Comparison of ENCODE assay signal across 8 cellular contexts in genomic region chr2:216015722-216016464, GRCh38. TPM values are rescaled to one million over a fixed set of nuclear protein-coding genes. Genes with fewer than 3 reads are reported as not detected.
A peak's percentile ranks its signal among the peaks of the same experiment; 100 is the strongest.
DNase-seq lines count a peak whose midpoint lies in the region; ATAC-seq and TF ChIP-seq lines count a peak whose summit lies in the region.

No MANE protein-coding gene starts in this region.

- peaks cover 0 to 2% of the 10 kb centered on the region in 2 experiments for H3K9me3 ChIP-seq in CD4-positive, CD25-positive, alpha-beta regulatory T cell (ENCODE audit: control insufficient read depth in 2 of 2, low read length in 2 of 2)

- no peaks in the 10 kb centered on the region for H3K27me3 ChIP-seq in CD4-positive, CD25-positive, alpha-beta regulatory T cell (ENCODE audit: control insufficient read depth, insufficient read depth, low read length)

- H3K4me3 Mint-ChIP-seq in CD4-positive, CD25-positive, alpha-beta regulatory T cell: peak overlapping the region; percentile 29 to 76 (median 64)
- H3K4me3 Mint-ChIP-seq in memory B cell: peak overlapping the region; percentile 35
- no peak overlapping the region for H3K4me3 Mint-ChIP-seq in chondrocyte (ENCODE audit: unreplicated experiment)

- H3K36me3 Mint-ChIP-seq in CD4-positive, CD25-positive, alpha-beta regulatory T cell: peaks cover 13% of the 10 kb centered on the region
- H3K36me3 Mint-ChIP-seq in memory B cell (peaks cover 6% of the 10 kb centered on the region), chondrocyte (ENCODE audit: low read depth) (no peaks in the 10 kb centered on the region)

- peak; percentile 81 for ATAC-seq in CD4-positive, CD25-positive, alpha-beta regulatory T cell (ENCODE audit: low read depth in 2 of 2)
- ATAC-seq in HG03159 (IDR thresholded peaks at IDR 0.05; ENCODE audit: unreplicated experiment): peak; percentile 88
- ATAC-seq in memory B cell (ENCODE audit: low read depth): peak; percentile 76

- H3K36me3 ChIP-seq in CD4-positive, CD25-positive, alpha-beta regulatory T cell (ENCODE audit: control insufficient read depth, insufficient read depth, low read length): no peaks in the 10 kb centered on the region

- no peak for TF ChIP-seq CTCF in chondrocyte (IDR thresholded peaks at IDR 0.05)

- peak overlapping the region; percentile 29 for H3K4me3 ChIP-seq in CD4-positive, CD25-positive, alpha-beta regulatory T cell (ENCODE audit: low read depth, low read length)

- peaks cover 36 to 60% (median 54%) of the 10 kb centered on the region in 4 donors for H3K4me1 Mint-ChIP-seq in CD4-positive, CD25-positive, alpha-beta regulatory T cell
- H3K4me1 Mint-ChIP-seq in memory B cell (peaks cover 41% of the 10 kb centered on the region), chondrocyte (ENCODE audit: low read depth) (peaks cover 13% of the 10 kb centered on the region)

- H3K9me3 Mint-ChIP-seq in CD4-positive, CD25-positive, alpha-beta regulatory T cell: peaks cover 0 to 7% (median 0%) of the 10 kb centered on the region in 7 donors
- H3K9me3 Mint-ChIP-seq in memory B cell (peaks cover 2% of the 10 kb centered on the region), chondrocyte (ENCODE audit: low read depth) (no peaks in the 10 kb centered on the region)

- peaks cover 29% of the 10 kb centered on the region for H3K4me1 ChIP-seq in CD4-positive, CD25-positive, alpha-beta regulatory T cell (ENCODE audit: control insufficient read depth, insufficient read depth, low read length, poor library complexity, severe bottlenecking)

- peak overlapping the region; percentile 90 to 96 (median 93) for H3K27ac Mint-ChIP-seq in CD4-positive, CD25-positive, alpha-beta regulatory T cell
- H3K27ac Mint-ChIP-seq in memory B cell (peak overlapping the region; percentile 89), chondrocyte (ENCODE audit: unreplicated experiment) (no peak overlapping the region)

- peak overlapping the region; percentile 68 for H3K27ac ChIP-seq in CD4-positive, CD25-positive, alpha-beta regulatory T cell (ENCODE audit: insufficient read depth, low read length, poor library complexity, severe bottlenecking)

- DNase-seq in CD4-positive, CD25-positive, alpha-beta regulatory T cell: peak; percentile 14 to 88 (median 62)
- DNase-seq in GM19238 (ENCODE audit: insufficient read length, low spot score): peak; percentile 72
- peak in 4 of 5 donors; percentile 21 to 89 (median 36) for DNase-seq in T-helper 1 cell
- DNase-seq in memory B cell (ENCODE audit: low spot score in 2 of 2): peak in 1 of 2 donors; percentile 37
- DNase-seq in SIG-M5 (lab: John Stamatoyannopoulos, UW): no peak
- no peak for DNase-seq in chondrocyte (ENCODE audit: low spot score)
- DNase-seq in superior temporal gyrus (ENCODE audit: extremely low spot score): no peak

- H3K27me3 Mint-ChIP-seq in CD4-positive, CD25-positive, alpha-beta regulatory T cell: no peaks in the 10 kb centered on the region
- H3K27me3 Mint-ChIP-seq in memory B cell: no peaks in the 10 kb centered on the region
- no peaks in the 10 kb centered on the region for H3K27me3 Mint-ChIP-seq in chondrocyte (ENCODE audit: low read depth)

RNA-seq across cellular contexts. Expression of gene MREG, which starts 2.5 kb away (rescaled TPM):
- total RNA-seq in CD4-positive, CD25-positive, alpha-beta regulatory T cell: 10.8 TPM
- polyA plus RNA-seq in CD4-positive, CD25-positive, alpha-beta regulatory T cell: 1 to 10 TPM in 3 of 4 donors, under 1 TPM in 1; 0.75 to 2.6 (median 2.0) TPM
- 1.8 to 4.5 TPM (median 2.7 TPM) in 3 replicates for total RNA-seq in chondrocyte

Comparison
In these comparisons a context has a peak if more than half of its experiments do, and no peak if none do; other contexts are left out.
1. DNase-seq: peak in CD4-positive, CD25-positive, alpha-beta regulatory T cell (3 of 3), GM19238 (single experiment) and T-helper 1 cell (4 of 5); none in SIG-M5 (single experiment), chondrocyte (single experiment) and superior temporal gyrus (single experiment).
2. Peak in every context shown above with its lines, with median percentiles within 50 percentile points of each other: ATAC-seq.